In the genomic region with DNA sequence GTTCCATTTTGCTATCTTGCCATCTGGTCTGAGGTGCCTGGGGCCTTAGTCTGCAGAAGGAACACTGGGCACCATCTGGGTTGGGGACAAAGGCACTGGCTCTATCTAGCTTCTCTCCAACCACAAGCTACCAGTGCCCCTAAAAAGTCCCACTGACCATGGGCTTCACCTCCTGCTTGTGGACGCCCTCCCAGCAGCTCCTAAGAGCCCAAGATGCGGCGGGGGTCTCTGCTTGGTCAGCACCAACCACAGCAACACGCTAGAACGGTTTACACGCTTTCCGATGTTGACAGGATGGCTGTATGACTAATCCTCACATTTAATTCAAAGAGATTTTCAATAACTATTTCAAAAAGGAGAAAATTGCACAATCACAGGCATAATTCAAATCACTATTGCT, we compare ENCODE assay signal across 8 cellular contexts.
DNase-seq lines count a peak whose midpoint lies in the region; ATAC-seq, FAIRE-seq and TF ChIP-seq lines count a peak whose summit lies in the region.
"Not testable (repeated sequence)": the region's sequence is repeated elsewhere in the genome, so short reads cannot be mapped to it uniquely, and the experiment has no call there.

No MANE protein-coding gene starts in this region.

- not testable (repeated sequence) for H3K27ac ChIP-seq in AG04450 (ENCODE audit: low read depth, low read length); PC-9; K562 (ENCODE audit: extremely low read depth, low read depth, low read length); mesodermal cell (ENCODE audit: low read depth, low read length, severe bottlenecking)

- not testable (repeated sequence) for H3K9me3 ChIP-seq in AG04450 (ENCODE audit: control insufficient read depth, insufficient read depth, low read length); PC-9 (ENCODE audit: insufficient read depth, low read depth); K562 (replicated peaks; ENCODE audit: control insufficient read depth, insufficient read depth, low read depth, low read length); mesodermal cell (ENCODE audit: control insufficient read depth, low read length)

- H3K4me3 ChIP-seq in AG04450 (ENCODE audit: low read depth, low read length) (0 out of 2 replicates have a peak overlapping the region, but pooled peaks have one; percentile 25), PC-9 (peak overlapping the region; percentile 48), K562 (peak overlapping the region; percentile 9; the same call in 1 of the 2 replicates), fibroblast of mammary gland (ENCODE audit: control insufficient read depth, low read depth, low read length) (peak overlapping the region; percentile 9), mesodermal cell (ENCODE audit: extremely low read depth, insufficient read depth, low read length, poor library complexity, severe bottlenecking) (peak overlapping the region; percentile 18)

- peak overlapping the region; percentile 52 for H3K4me3 Mint-ChIP-seq in progenitor cell of endocrine pancreas (ENCODE audit: low read depth)

- TSS peak; percentile 35 for BruUV-seq in PC-9 (replicated peaks; lab: Mats Ljungman, UMichigan)
- BruUV-seq in K562 (replicated peaks; lab: Mats Ljungman, UMichigan): not testable (repeated sequence)

- H3K9ac ChIP-seq in K562 (ENCODE audit: insufficient read depth in 1 of 2, low read depth in 2 of 2, low read length in 2 of 2): peak overlapping the region in 1 of 2 experiments; percentile 85; a peak in 2 of 4 replicates

- peaks cover 19% of the 10 kb centered on the region for H3K79me2 ChIP-seq in PC-9 (ENCODE audit: low read depth)
- peaks cover 12% of the 10 kb centered on the region for H3K79me2 ChIP-seq in K562 (ENCODE audit: control insufficient read depth, insufficient read depth, low read length)

- POLR2A ChIA-PET in AG04450 (lab: Yijun Ruan, JAX); PC-9 (lab: Charles Lee; ENCODE audit: unreplicated experiment); K562 (lab: Yijun Ruan, JAX): not testable (repeated sequence)

- not testable (repeated sequence) for TF ChIP-seq POLR2A in H54 (IDR thresholded peaks at IDR 0.05; ENCODE audit: low read depth, low read length); K562 (conservative IDR thresholded peaks at IDR 0.05)

- not testable (repeated sequence) for H3K9me3 Mint-ChIP-seq in progenitor cell of endocrine pancreas (ENCODE audit: low read depth)

- not testable (repeated sequence) for TF ChIP-seq RAD21 in K562 (CRISPR knock-in tag; conservative IDR thresholded peaks at IDR 0.05 in 1 of 2, IDR thresholded peaks at IDR 0.05 in 1 of 2)

- not testable (repeated sequence) for H3K4me1 Mint-ChIP-seq in progenitor cell of endocrine pancreas (ENCODE audit: low read depth)

- not testable (repeated sequence) for H3K9me1 ChIP-seq in K562 (ENCODE audit: control insufficient read depth, insufficient read depth, low read length)

- not testable (repeated sequence) for H3K27me3 Mint-ChIP-seq in progenitor cell of endocrine pancreas

- not testable (repeated sequence) for H3K27ac Mint-ChIP-seq in progenitor cell of endocrine pancreas

- not testable (repeated sequence) for H4K20me1 ChIP-seq in PC-9 (ENCODE audit: insufficient read depth); K562 (replicated peaks; ENCODE audit: control insufficient read depth, insufficient read depth, low read length)

- peak overlapping the region; percentile 82 for H3K4me2 ChIP-seq in PC-9
- not testable (repeated sequence) for H3K4me2 ChIP-seq in K562 (ENCODE audit: insufficient read depth, low read length)

- not testable (repeated sequence) for H3F3A ChIP-seq in PC-9 (ENCODE audit: insufficient read depth, low read depth)

- TF ChIP-seq CTCF in AG04450 (IDR thresholded peaks at IDR 0.05; ENCODE audit: low read depth, low read length); PC-9 (conservative IDR thresholded peaks at IDR 0.05); K562 (IDR thresholded peaks at IDR 0.05 in 2 of 3, conservative IDR thresholded peaks at IDR 0.05 in 1 of 3; ENCODE audit: insufficient read depth in 2 of 3, low read depth in 1 of 3, low read length in 3 of 3); fibroblast of mammary gland (conservative IDR thresholded peaks at IDR 0.05; ENCODE audit: control insufficient read depth, insufficient read depth, low read depth, low read length); progenitor cell of endocrine pancreas (IDR thresholded peaks at IDR 0.05; ENCODE audit: unreplicated experiment): not testable (repeated sequence)

- 35% methylated on average over 7 of the region's 7 CpGs for WGBS in K562 (ENCODE audit: insufficient coverage, low coverage, missing lambda C conversion rate)
- WGBS in mesodermal cell (ENCODE audit: insufficient coverage in 2 of 2), 2 experiments: no CpG with 5 or more reads among the region's 7 CpGs

- intact Hi-C loops in PC-9 (cut with micrococcal nuclease; ENCODE audit: unreplicated experiment); K562 (cut with micrococcal nuclease): not testable (repeated sequence)

- not testable (repeated sequence) for DNase-seq in AG04450 (ENCODE audit: low read depth, low spot score); H54 (ENCODE audit: insufficient read length, low spot score); PC-9; K562 (ENCODE audit: extremely low read depth in 1 of 4, low spot score in 3 of 4); fibroblast of mammary gland (ENCODE audit: low read depth); progenitor cell of endocrine pancreas (ENCODE audit: low spot score, unreplicated experiment)
- peak; percentile 41 for DNase-seq in activated CD8-positive, alpha-beta memory T cell treated with anti-CD3 and anti-CD28 coated beads, Interleukin-2, amount 50 U/mL, for 48 hours

- H3K36me3 ChIP-seq in PC-9 (ENCODE audit: low read depth); K562 (ENCODE audit: control insufficient read depth, insufficient read depth, low read length); mesodermal cell (ENCODE audit: control insufficient read depth, insufficient read depth, low read length): not testable (repeated sequence)

- not testable (repeated sequence) for TF ChIP-seq EP300 in K562 (IDR thresholded peaks at IDR 0.05; ENCODE audit: low read length)

- CTCF ChIA-PET in AG04450 (lab: Charles Lee); PC-9 (lab: Charles Lee); K562 (lab: Yijun Ruan, JAX; ENCODE audit: low intra/inter-chr PET ratio): not testable (repeated sequence)

- not testable (repeated sequence) for H3K27me3 ChIP-seq in AG04450 (ENCODE audit: control insufficient read depth, insufficient read depth, low read length); PC-9 (ENCODE audit: insufficient read depth, low read depth); K562 (ENCODE audit: control insufficient read depth in 2 of 2, insufficient read depth in 2 of 2, low read length in 2 of 2)

- peak; percentile 0; the same call in 1 of the 3 replicates for ATAC-seq in K562

- H3K36me3 Mint-ChIP-seq in progenitor cell of endocrine pancreas (ENCODE audit: insufficient read depth): not testable (repeated sequence)

- peaks cover 11% of the 10 kb centered on the region for H3K4me1 ChIP-seq in PC-9 (replicated peaks; ENCODE audit: insufficient read depth)
- H3K4me1 ChIP-seq in K562 (replicated peaks in 1 of 2; ENCODE audit: control insufficient read depth in 2 of 2, insufficient read depth in 2 of 2, low read length in 2 of 2); mesodermal cell (ENCODE audit: control insufficient read depth, insufficient read depth, low read length, poor library complexity, severe bottlenecking): not testable (repeated sequence)

- in situ Hi-C loops in K562 (cut with MboI): not testable (repeated sequence)

- FAIRE-seq in H54 (lab: Jason Lieb, UNC): peak; percentile 50
- FAIRE-seq in K562 (lab: Jason Lieb, UNC): not testable (repeated sequence)

- not testable (repeated sequence) for H3K9me2 ChIP-seq in PC-9 (ENCODE audit: insufficient read depth)

- not testable (repeated sequence) for H2AFZ ChIP-seq in PC-9; K562 (ENCODE audit: low read depth, low read length)

TF ChIP-seq in K562, 482 proteins besides CTCF, POLR2A, EP300 and RAD21:
- TF ChIP-seq CEBPG (CRISPR knock-in tag; IDR thresholded peaks at IDR 0.05): not testable (repeated sequence)
- peak in 1 of 2 experiments; percentile 43; a peak in 1 of 4 replicates for TF ChIP-seq CEBPG (tag; conservative IDR thresholded peaks at IDR 0.05 in 1 of 2, IDR thresholded peaks at IDR 0.05 in 1 of 2)
